In genomic region chr3:136249091-136249490, GRCh38 we compare ENCODE assay signal across 22 cellular contexts. TPM values are rescaled to one million over a fixed set of nuclear protein-coding genes. Genes with fewer than 3 reads are reported as not detected.
DNase-seq lines count a peak whose midpoint lies in the region; TF ChIP-seq lines count a peak whose summit lies in the region.
"Had no signal": no experiment of that assay in that cellular context is flagged by ENCODE, and none has a peak within 500 bp of the region (broad histone marks: within the 10 kb centered on the region; RNA-seq: fewer than 3 reads in every experiment).

No MANE protein-coding gene starts in this region.

- H3K36me3 ChIP-seq in BLaER1 treated with 17β-estradiol and CSF1 and Interleukin-3, amounts not matched to agents 10 nM and 100 nM, result peaks cover 0 to 5% (median 0%) of the 10 kb centered on the region in 11 experiments; a peak in 2 of 22 replicates
- H3K36me3 ChIP-seq in Caco-2 (ENCODE audit: control insufficient read depth, insufficient read depth, low read length) (no peaks in the 10 kb centered on the region), WERI-Rb-1 (no peaks in the 10 kb centered on the region; the same call in 1 of the 2 replicates), neuronal stem cell (replicated peaks in 1 of 2; ENCODE audit: control insufficient read depth in 2 of 2, insufficient read depth in 2 of 2, low read length in 2 of 2) (no peaks in the 10 kb centered on the region)
- H3K36me3 ChIP-seq: colonic mucosa, esophagus muscularis mucosa, prostate gland, stomach, tibial artery had no signal

- no peak overlapping the region for H3K4ac ChIP-seq in neuronal stem cell (ENCODE audit: low read length)

- no peak overlapping the region for H2BK15ac ChIP-seq in neuronal stem cell (ENCODE audit: low read length)

- no peaks in the 10 kb centered on the region for H3K9me3 Mint-ChIP-seq in Caco-2 (ENCODE audit: unreplicated experiment)
- H3K9me3 Mint-ChIP-seq: activated T-cell treated with anti-CD3 and anti-CD28 coated beads, Interleukin-2, amount 50 U/mL, for 24 hours; CD8-positive, alpha-beta memory T cell; effector memory CD8-positive, alpha-beta T cell; nephron progenitor cell had no signal

- H3K27ac Mint-ChIP-seq in Caco-2 (ENCODE audit: unreplicated experiment), result peak overlapping the region; percentile 99

- H4K8ac ChIP-seq in neuronal stem cell (ENCODE audit: low read depth, low read length), result no peak overlapping the region

- no peak overlapping the region for H2BK120ac ChIP-seq in neuronal stem cell (ENCODE audit: low read depth, low read length)

- CTCF ChIA-PET in Caco-2 (lab: Charles Lee), result interaction anchor here (1.0 kb wide), 1 partner anchor 52 kb away, joined by 6 read pairs; the partner anchor contains the start of gene MSL2

- H3K9ac ChIP-seq in BLaER1 treated with 17β-estradiol and CSF1 and Interleukin-3, amounts not matched to agents 10 nM and 100 nM, result no peak overlapping the region
- H3K9ac ChIP-seq in neuronal stem cell (ENCODE audit: low read depth, low read length, poor library complexity), result no peak overlapping the region

- POLR2A ChIA-PET in Caco-2 (lab: Charles Lee), result interaction anchor here (0.6 to 0.9 kb wide), 2 partner anchors 52 to 53 kb away, joined by 3 to 9 read pairs; partner anchors contain the start of gene MSL2

- peaks cover 19 to 39% (median 34%) of the 10 kb centered on the region in 10 experiments for H3K4me1 ChIP-seq in BLaER1 treated with 17β-estradiol and CSF1 and Interleukin-3, amounts not matched to agents 10 nM and 100 nM
- peaks cover 29% of the 10 kb centered on the region for H3K4me1 ChIP-seq in Caco-2
- peaks cover 5 to 7% of the 10 kb centered on the region in 2 donors for H3K4me1 ChIP-seq in neuronal stem cell (ENCODE audit: control insufficient read depth in 2 of 2, insufficient read depth in 1 of 2, low read depth in 1 of 2, low read length in 2 of 2)

- H3K36me3 Mint-ChIP-seq in Caco-2 (ENCODE audit: insufficient read depth, unreplicated experiment), result peaks cover 8% of the 10 kb centered on the region

- peaks cover 0 to 14% (median 0%) of the 10 kb centered on the region in 11 experiments; a peak in 4 of 22 replicates for H4K20me1 ChIP-seq in BLaER1 treated with 17β-estradiol and CSF1 and Interleukin-3, amounts not matched to agents 10 nM and 100 nM

- intact Hi-C loops in Caco-2 (cut with micrococcal nuclease; ENCODE audit: unreplicated experiment), result no loop called here

- no peak overlapping the region for H3K4me3 ChIP-seq in BLaER1 treated with 17β-estradiol and CSF1 and Interleukin-3, amounts not matched to agents 10 nM and 100 nM
- H3K4me3 ChIP-seq in Caco-2 (ENCODE audit: low read depth, low read length) (no peak overlapping the region), WERI-Rb-1 (ENCODE audit: low read depth, low read length) (no peak overlapping the region), neuronal stem cell (ENCODE audit: low read length in 2 of 2) (no peak overlapping the region)

- peak; percentile 63 to 65 for DNase-seq in Caco-2
- no peak for DNase-seq in WERI-Rb-1
- DNase-seq in neuronal stem cell (ENCODE audit: low spot score), result no peak
- DNase-seq in iPS-NIHi11 (ENCODE audit: low spot score), result no peak
- DNase-seq in KG1 (lab: John Stamatoyannopoulos, UW), result no peak
- DNase-seq in pons (ENCODE audit: low spot score), result no peak
- DNase-seq: activated T-cell treated with anti-CD3 and anti-CD28 coated beads, Interleukin-2, amount 50 U/mL, for 24 hours; CD8-positive, alpha-beta memory T cell; colonic mucosa; DMS153; effector memory CD8-positive, alpha-beta T cell; hippocampal formation; Karpas-422; midbrain; NCI-H1694 treated with DMSO at 0.1 percent for 48 hours; nephron progenitor cell; SHP77 treated with DMSO at 0.1 percent for 48 hours; stomach; tibial artery had no signal

- peak overlapping the region; percentile 96 for H2AFZ ChIP-seq in neuronal stem cell (ENCODE audit: low read length)

- H2AK5ac ChIP-seq in neuronal stem cell (ENCODE audit: low read depth, low read length), result no peak overlapping the region

- no peak overlapping the region for H3K27ac ChIP-seq in BLaER1 treated with 17β-estradiol and CSF1 and Interleukin-3, amounts not matched to agents 10 nM and 100 nM
- H3K27ac ChIP-seq in WERI-Rb-1 (peak overlapping the region; percentile 39), neuronal stem cell (replicated peaks; ENCODE audit: low read length) (no peak overlapping the region)

- no TSS peak for BruUV-seq in Caco-2 (replicated peaks; lab: Mats Ljungman, UMichigan)

- no peak overlapping the region for H3K18ac ChIP-seq in neuronal stem cell (ENCODE audit: low read length)

- H3K14ac ChIP-seq in neuronal stem cell (ENCODE audit: low read length), result no peak overlapping the region

- peaks cover 31% of the 10 kb centered on the region for H3K4me1 Mint-ChIP-seq in Caco-2 (ENCODE audit: low read depth, unreplicated experiment)

- WGBS in neuronal stem cell (ENCODE audit: extremely low coverage in 2 of 2, insufficient read length in 2 of 2, insufficient replicate concordance in 1 of 2), 2 donors, result no CpG with 5 or more reads among the region's 3 CpGs

- no peak overlapping the region for H3K23ac ChIP-seq in neuronal stem cell (ENCODE audit: low read depth, low read length, poor library complexity)

- no peaks in the 10 kb centered on the region for H3K9me3 ChIP-seq in BLaER1 treated with 17β-estradiol and CSF1 and Interleukin-3, amounts not matched to agents 10 nM and 100 nM (replicated peaks in 1 of 11)
- H3K9me3 ChIP-seq in Caco-2 (no peaks in the 10 kb centered on the region), WERI-Rb-1 (ENCODE audit: severe bottlenecking) (no peaks in the 10 kb centered on the region), neuronal stem cell (replicated peaks in 1 of 2; ENCODE audit: control insufficient read depth in 2 of 2, insufficient read depth in 1 of 2, low read depth in 1 of 2, low read length in 2 of 2) (no peaks in the 10 kb centered on the region)
- H3K9me3 ChIP-seq: colonic mucosa, esophagus muscularis mucosa, prostate gland, stomach, tibial artery had no signal

- H3K27me3 Mint-ChIP-seq in Caco-2 (ENCODE audit: insufficient read depth, unreplicated experiment), result no peaks in the 10 kb centered on the region
- H3K27me3 Mint-ChIP-seq: activated T-cell treated with anti-CD3 and anti-CD28 coated beads, Interleukin-2, amount 50 U/mL, for 24 hours; CD8-positive, alpha-beta memory T cell; effector memory CD8-positive, alpha-beta T cell had no signal

- peak overlapping the region in 7 of 11 experiments; percentile 63 to 92 (median 84); a peak in 9 of 22 replicates for H3K4me2 ChIP-seq in BLaER1 treated with 17β-estradiol and CSF1 and Interleukin-3, amounts not matched to agents 10 nM and 100 nM
- H3K4me2 ChIP-seq in neuronal stem cell (ENCODE audit: insufficient read depth, low read length, poor library complexity, severe bottlenecking), result no peak overlapping the region

- no peak overlapping the region for H4K91ac ChIP-seq in neuronal stem cell (ENCODE audit: low read depth, low read length, poor library complexity)

- no peak overlapping the region for H2BK5ac ChIP-seq in neuronal stem cell (ENCODE audit: low read length)

- no peak overlapping the region for H3K4me3 Mint-ChIP-seq in Caco-2 (ENCODE audit: unreplicated experiment)

- no peak overlapping the region for H2BK12ac ChIP-seq in neuronal stem cell (ENCODE audit: low read length)

- no peaks in the 10 kb centered on the region for H3K27me3 ChIP-seq in BLaER1 treated with 17β-estradiol and CSF1 and Interleukin-3, amounts not matched to agents 10 nM and 100 nM
- no peaks in the 10 kb centered on the region for H3K27me3 ChIP-seq in Caco-2 (replicated peaks; ENCODE audit: control insufficient read depth, insufficient read depth, low read length)
- no peaks in the 10 kb centered on the region for H3K27me3 ChIP-seq in WERI-Rb-1 (ENCODE audit: insufficient read depth, low read depth, severe bottlenecking)
- H3K27me3 ChIP-seq in neuronal stem cell (ENCODE audit: control insufficient read depth in 3 of 3, insufficient read depth in 3 of 3, low read depth in 1 of 3, low read length in 3 of 3), result peaks cover 0 to 4% (median 0%) of the 10 kb centered on the region in 3 experiments
- H3K27me3 ChIP-seq: colonic mucosa, esophagus muscularis mucosa, stomach, tibial artery had no signal

- no peak for TF ChIP-seq CTCF in Caco-2 (IDR thresholded peaks at IDR 0.05; ENCODE audit: insufficient read depth in 1 of 2, low read depth in 1 of 2, low read length in 1 of 2, severe bottlenecking in 1 of 2, unreplicated experiment in 1 of 2)
- TF ChIP-seq CTCF in WERI-Rb-1 (IDR thresholded peaks at IDR 0.05; ENCODE audit: low read depth, low read length), result no peak

- peaks cover 6% of the 10 kb centered on the region for H3K79me1 ChIP-seq in neuronal stem cell (ENCODE audit: low read depth, low read length)

RNA-seq across cellular contexts. Expression of gene PCCB, which starts 1.0 kb away (rescaled TPM):
- total RNA-seq in Caco-2 (2022), result 39.7 and 45.5 TPM in 2 replicates
- polyA plus RNA-seq in neuronal stem cell (2013, experiment 1 of 2), result 41.6 TPM
- 42.2 TPM for polyA plus RNA-seq in neuronal stem cell (2013, experiment 2 of 2)

RNA-seq across cellular contexts. Expression of gene MSL2, which starts 53.0 kb away (rescaled TPM):
- 28.0 and 28.5 TPM in 2 replicates for total RNA-seq in Caco-2 (2022)
- 24.4 TPM for polyA plus RNA-seq in neuronal stem cell (2013, experiment 1 of 2)
- 29.0 TPM for polyA plus RNA-seq in neuronal stem cell (2013, experiment 2 of 2)

Comparison
In these comparisons a context has a peak if more than half of its experiments do, and no peak if none do; other contexts are left out.
1. DNase-seq: peak in Caco-2 (2 of 2); none in WERI-Rb-1 (single experiment), neuronal stem cell (single experiment), iPS-NIHi11 (single experiment), KG1 (single experiment) and pons (single experiment).